8 cellular contexts compared by ENCODE assay signal in the genomic region with DNA sequence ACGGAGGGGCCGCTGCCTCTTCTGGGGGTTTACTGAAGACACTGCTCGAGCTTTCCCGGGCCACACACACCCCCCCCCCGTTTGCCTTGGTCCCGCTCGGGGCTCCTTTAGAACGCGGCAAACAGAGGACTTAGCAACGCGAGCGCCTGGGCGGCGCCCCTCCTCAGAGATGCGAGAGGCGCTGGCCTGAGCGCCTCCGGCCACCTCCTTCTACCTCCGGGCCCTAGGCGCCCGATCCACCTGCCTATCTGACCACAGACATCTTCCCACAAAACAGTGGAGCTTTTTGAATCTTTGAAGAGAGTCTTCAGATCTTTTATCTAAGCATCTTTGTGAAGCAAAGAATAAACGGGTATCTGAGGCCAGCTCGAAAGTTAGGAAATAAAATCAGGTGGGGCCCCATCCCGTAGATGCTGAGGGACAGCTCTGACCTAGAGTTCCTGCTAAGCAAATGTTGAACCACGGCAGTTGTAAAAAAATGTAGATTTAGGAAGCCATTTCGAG. TPM values are rescaled to one million over a fixed set of nuclear protein-coding genes. Genes with fewer than 3 reads are reported as not detected.
DNase-seq lines count a peak whose midpoint lies in the region; ATAC-seq, FAIRE-seq and TF ChIP-seq lines count a peak whose summit lies in the region.

No MANE protein-coding gene starts in this region.

- DNase-seq in A549 (ENCODE audit: low read depth in 1 of 2, low spot score in 1 of 2): peak; percentile 53 to 71
- DNase-seq in GM12891 (ENCODE audit: insufficient read length, low spot score): peak; percentile 42
- DNase-seq in NAMALWA (ENCODE audit: low spot score): peak; percentile 74
- DNase-seq in SKM-1 (lab: John Stamatoyannopoulos, UW; ENCODE audit: unreplicated experiment): peak; percentile 64
- DNase-seq in left colon: peak; percentile 76 to 82

- H3K9me3 Mint-ChIP-seq in dendritic cell treated with granulocyte-macrophage colony-stimulating factor and Interleukin-4, amounts not matched to agents 40 ng/mL and 50 ng/mL, for 4 days: no peaks in the 10 kb centered on the region
- no peaks in the 10 kb centered on the region for H3K9me3 Mint-ChIP-seq in stimulated activated memory B cell treated with anti-CD40 and anti-IgM and Interleukin-4, amounts not matched to agents 10 μg/mL and 1 μg/mL and 100 μg/mL, for 72 hours

- CTCF ChIA-PET in A549 (lab: Yijun Ruan, JAX): no interaction called here

- ATAC-seq in A549 (peak; percentile 91 to 96), HG02642 (IDR thresholded peaks at IDR 0.05; ENCODE audit: poor library complexity, unreplicated experiment) (peak; percentile 88), left colon (peak; percentile 98)
- ATAC-seq in stimulated activated memory B cell treated with anti-CD40 and anti-IgM and Interleukin-4, amounts not matched to agents 10 μg/mL and 1 μg/mL and 100 μg/mL, for 72 hours: peak; percentile 87

- peak overlapping the region; percentile 84 for H3K4me3 Mint-ChIP-seq in dendritic cell treated with granulocyte-macrophage colony-stimulating factor and Interleukin-4, amounts not matched to agents 40 ng/mL and 50 ng/mL, for 4 days
- H3K4me3 Mint-ChIP-seq in stimulated activated memory B cell treated with anti-CD40 and anti-IgM and Interleukin-4, amounts not matched to agents 10 μg/mL and 1 μg/mL and 100 μg/mL, for 72 hours: peak overlapping the region; percentile 85

- 0 out of 5 replicates have a peak, but pooled peaks of 1 of the 2 experiments have one; percentile 1 for TF ChIP-seq RAD21 in A549 (conservative IDR thresholded peaks at IDR 0.05 in 1 of 2, IDR thresholded peaks at IDR 0.05 in 1 of 2)

- no peaks in the 10 kb centered on the region for H3K9me3 ChIP-seq in A549

- intact Hi-C loops in dendritic cell treated with granulocyte-macrophage colony-stimulating factor and Interleukin-4, amounts not matched to agents 40 ng/mL and 50 ng/mL, for 4 days (cut with micrococcal nuclease): no loop called here
- intact Hi-C loops in left colon (cut with DNase I, micrococcal nuclease): no loop called here

- TF ChIP-seq EP300 in A549 (IDR thresholded peaks at IDR 0.05): no peak

- peak overlapping the region; percentile 81 for H3K27ac Mint-ChIP-seq in dendritic cell treated with granulocyte-macrophage colony-stimulating factor and Interleukin-4, amounts not matched to agents 40 ng/mL and 50 ng/mL, for 4 days
- peak overlapping the region; percentile 81 for H3K27ac Mint-ChIP-seq in stimulated activated memory B cell treated with anti-CD40 and anti-IgM and Interleukin-4, amounts not matched to agents 10 μg/mL and 1 μg/mL and 100 μg/mL, for 72 hours

- H3K4me1 Mint-ChIP-seq in dendritic cell treated with granulocyte-macrophage colony-stimulating factor and Interleukin-4, amounts not matched to agents 40 ng/mL and 50 ng/mL, for 4 days (ENCODE audit: low read depth): peaks cover 8% of the 10 kb centered on the region
- peaks cover 19% of the 10 kb centered on the region for H3K4me1 Mint-ChIP-seq in stimulated activated memory B cell treated with anti-CD40 and anti-IgM and Interleukin-4, amounts not matched to agents 10 μg/mL and 1 μg/mL and 100 μg/mL, for 72 hours

- peak overlapping the region; percentile 91 for H3K4me2 ChIP-seq in A549

- FAIRE-seq in A549 (lab: Jason Lieb, UNC) (no peak), GM12891 (lab: Jason Lieb, UNC) (no peak)

- WGBS in A549 (ENCODE audit: missing lambda C conversion rate): 2% methylated on average over 13 of the region's 26 CpGs

- H3K4me3 ChIP-seq in A549: peak overlapping the region; percentile 77

- TF ChIP-seq CTCF in A549 (IDR thresholded peaks at IDR 0.05): no peak

- POLR2A ChIA-PET in A549 (lab: Yijun Ruan, JAX): interaction anchor here (0.8 to 1.1 kb wide), 2 partner anchors 78 to 254 kb away, joined by 3 read pairs; no protein-coding TSS in a partner anchor

- TF ChIP-seq POLR2A in A549 (IDR thresholded peaks at IDR 0.05; ENCODE audit: low read length): no peak
- TF ChIP-seq POLR2A in GM12891 (IDR thresholded peaks at IDR 0.05; ENCODE audit: low read depth, low read length): no peak

- H3K27me3 Mint-ChIP-seq in dendritic cell treated with granulocyte-macrophage colony-stimulating factor and Interleukin-4, amounts not matched to agents 40 ng/mL and 50 ng/mL, for 4 days: peaks cover 52% of the 10 kb centered on the region
- peaks cover 62% of the 10 kb centered on the region for H3K27me3 Mint-ChIP-seq in stimulated activated memory B cell treated with anti-CD40 and anti-IgM and Interleukin-4, amounts not matched to agents 10 μg/mL and 1 μg/mL and 100 μg/mL, for 72 hours

- H3K27ac ChIP-seq in A549: peak overlapping the region; percentile 89 to 95

- 0 out of 3 replicates have a peak, but pooled peaks cover 9% of the 10 kb centered on the region for H3K4me1 ChIP-seq in A549

- peaks cover 5% of the 10 kb centered on the region for H3K36me3 Mint-ChIP-seq in dendritic cell treated with granulocyte-macrophage colony-stimulating factor and Interleukin-4, amounts not matched to agents 40 ng/mL and 50 ng/mL, for 4 days (ENCODE audit: low read depth)
- no peaks in the 10 kb centered on the region for H3K36me3 Mint-ChIP-seq in stimulated activated memory B cell treated with anti-CD40 and anti-IgM and Interleukin-4, amounts not matched to agents 10 μg/mL and 1 μg/mL and 100 μg/mL, for 72 hours

TF ChIP-seq in A549, 52 proteins besides CTCF, POLR2A, EP300 and RAD21:
- TF ChIP-seq FOSB (CRISPR knock-in tag; IDR thresholded peaks at IDR 0.05) (no peak), MAX (IDR thresholded peaks at IDR 0.05) (peak; percentile 38; the same call in 1 of the 2 replicates), GATA3 (IDR thresholded peaks at IDR 0.05; ENCODE audit: borderline replicate concordance) (peak; percentile 0; the same call in 1 of the 2 replicates), KDM1A (IDR thresholded peaks at IDR 0.05; ENCODE audit: low read depth) (no peak)
- TF ChIP-seq, protein P1, sequence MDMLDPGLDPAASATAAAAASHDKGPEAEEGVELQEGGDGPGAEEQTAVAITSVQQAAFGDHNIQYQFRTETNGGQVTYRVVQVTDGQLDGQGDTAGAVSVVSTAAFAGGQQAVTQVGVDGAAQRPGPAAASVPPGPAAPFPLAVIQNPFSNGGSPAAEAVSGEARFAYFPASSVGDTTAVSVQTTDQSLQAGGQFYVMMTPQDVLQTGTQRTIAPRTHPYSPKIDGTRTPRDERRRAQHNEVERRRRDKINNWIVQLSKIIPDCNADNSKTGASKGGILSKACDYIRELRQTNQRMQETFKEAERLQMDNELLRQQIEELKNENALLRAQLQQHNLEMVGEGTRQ (IDR thresholded peaks at IDR 0.05): no peak

TF ChIP-seq in GM12891, 5 proteins besides CTCF, POLR2A, EP300 and RAD21:
- no peak for TF ChIP-seq PAX5 (IDR thresholded peaks at IDR 0.05; ENCODE audit: insufficient read depth, low read length, severe bottlenecking)
- no peak for TF ChIP-seq SPI1 (IDR thresholded peaks at IDR 0.05; ENCODE audit: low read depth, low read length)
- no peak for TF ChIP-seq POU2F2 (IDR thresholded peaks at IDR 0.05; ENCODE audit: low read depth, low read length)
- TF ChIP-seq TAF1 (IDR thresholded peaks at IDR 0.05; ENCODE audit: low read depth, low read length): 0 out of 2 replicates have a peak, but pooled peaks have one; percentile 15
- no peak for TF ChIP-seq POLR2AphosphoS5 (IDR thresholded peaks at IDR 0.05; ENCODE audit: low read depth, low read length)
TF ChIP-seq in GM12891: peak in this region for 1.

RNA-seq across cellular contexts. Expression of gene TTLL7, which starts 0.4 kb away (rescaled TPM):
- polyA plus RNA-seq in A549 (2011; rRNA removed) (5.7 and 6.1 TPM in 2 replicates), A549 (2017; fragmentation: RNase III; extraction: RNeasy Plus Mini Kit Qiagen cat#74134 plus additional on column Dnase treatment) (1.6 to 2.3 TPM (median 1.8 TPM) in 3 replicates)
- 0.89 and 1.1 TPM in 2 replicates for polyA plus RNA-seq in A549 (2012; cell fraction: cytosol; rRNA removed)
- 0.81 and 1.5 TPM in 2 replicates for polyA plus RNA-seq in A549 (2012; cell fraction: nucleus; rRNA removed)
- 2.4 and 2.7 TPM in 2 replicates for polyA minus RNA-seq in A549 (2011; rRNA and poly(A)+ RNA removed)
- polyA plus RNA-seq in GM12891 (2012; ENCODE audit: low read depth, missing spikeins): 0.58 TPM
- 10 to 100 TPM in 1 of 2 donors, 1 to 10 TPM in 1; 2.8 to 10.3 TPM for total RNA-seq in left colon

Comparison
In these comparisons a context has a peak if more than half of its experiments do, and no peak if none do; other contexts are left out.
1. Peak in every context shown above with its lines: DNase-seq, ATAC-seq, H3K4me3 ChIP-seq and H3K27ac ChIP-seq.